21 cellular contexts compared by ENCODE assay signal in genomic region chr9:35059438-35059837, GRCh38.
"Had no signal": no experiment of that assay in that cellular context is flagged by ENCODE, and none has a peak within 500 bp of the region (broad histone marks: within the 10 kb centered on the region; RNA-seq: fewer than 3 reads in every experiment).

No MANE protein-coding gene starts in this region.

- H2AFZ ChIP-seq: neural progenitor cell had no signal

- H3K4me3 ChIP-seq: dorsolateral prefrontal cortex, esophagus muscularis mucosa, gastrocnemius medialis, heart right ventricle, neural progenitor cell, ovary, right atrium auricular region, stomach, thoracic aorta, transverse colon had no signal

- H3K27me3 ChIP-seq: dorsolateral prefrontal cortex, esophagus muscularis mucosa, gastrocnemius medialis, heart right ventricle, neural progenitor cell, ovary, right atrium auricular region, stomach, transverse colon had no signal

- DNase-seq: cortex of kidney; dorsolateral prefrontal cortex; effector CD8-positive, alpha-beta T cell; gastrocnemius medialis; heart right ventricle; hypothalamus; kidney glomerular epithelial cell; naive thymus-derived CD4-positive, alpha-beta T cell; nucleus accumbens; ovary; small intestine; stimulated activated CD4-positive, alpha-beta T cell treated with anti-CD3 and anti-CD28 coated beads, Interleukin-12 subunit alpha, Interleukin-12 subunit beta, amount 100 ng/mL, for 4 hours; stimulated activated naive CD4-positive, alpha-beta T cell; stomach; substantia nigra; transverse colon had no signal

- H3K27me3 Mint-ChIP-seq: naive thymus-derived CD4-positive, alpha-beta T cell had no signal

- H3K9ac ChIP-seq: neural progenitor cell had no signal

- H3K27ac ChIP-seq: dorsolateral prefrontal cortex, epithelial cell of prostate, esophagus muscularis mucosa, heart right ventricle, neural progenitor cell, ovary, right atrium auricular region, stomach, thoracic aorta, transverse colon had no signal

- H3K36me3 ChIP-seq: ovary had no signal

- H3K9me3 Mint-ChIP-seq: naive thymus-derived CD4-positive, alpha-beta T cell; neural progenitor cell had no signal

- H3K4me1 ChIP-seq: esophagus muscularis mucosa, gastrocnemius medialis, heart right ventricle, neural progenitor cell, right atrium auricular region, stomach, transverse colon had no signal

- H3K4me1 Mint-ChIP-seq: neural progenitor cell had no signal

- H3K4me2 ChIP-seq: neural progenitor cell had no signal

- H3K4me3 Mint-ChIP-seq: neural progenitor cell had no signal

- H3K9me3 ChIP-seq: esophagus muscularis mucosa, gastrocnemius medialis, heart right ventricle, ovary, right atrium auricular region, stomach, thoracic aorta, transverse colon had no signal

- ATAC-seq: gastrocnemius medialis; heart right ventricle; naive thymus-derived CD4-positive, alpha-beta T cell had no signal
